8 cellular contexts compared by ENCODE assay signal in genomic region chr2:61854435-61855177, GRCh38. TPM values are rescaled to one million over a fixed set of nuclear protein-coding genes. Genes with fewer than 3 reads are reported as not detected.
DNase-seq lines count a peak whose midpoint lies in the region; ATAC-seq and TF ChIP-seq lines count a peak whose summit lies in the region.

No MANE protein-coding gene starts in this region.

- CTCF ChIA-PET in WTC11 (lab: Charles Lee): interaction anchor here (0.9 to 1.9 kb wide), 5 partner anchors 8 to 51 kb away, joined by 3 to 5 read pairs (median 3); partner anchors contain the start of gene COMMD1

- ATAC-seq in GM18909 (IDR thresholded peaks at IDR 0.05; ENCODE audit: poor library complexity, unreplicated experiment) (peak; percentile 92), HG03159 (IDR thresholded peaks at IDR 0.05; ENCODE audit: unreplicated experiment) (peak; percentile 95), WTC11 (peak; percentile 90)

- peak overlapping the region; percentile 94 for H3K27ac ChIP-seq in caudate nucleus (ENCODE audit: low read depth, low read length)

- H3K36me3 Mint-ChIP-seq in WTC11: no peaks in the 10 kb centered on the region

- H3K9me3 Mint-ChIP-seq in WTC11: no peaks in the 10 kb centered on the region

- POLR2A ChIA-PET in WTC11 (lab: Charles Lee): interaction anchor here (0.7 to 1.6 kb wide), 4 partner anchors 13 to 316 kb away, joined by 3 to 4 read pairs (median 4); partner anchors contain the start of gene XPO1

- H3K27me3 Mint-ChIP-seq in WTC11 (ENCODE audit: low read depth): no peaks in the 10 kb centered on the region

- DNase-seq in AG08396 (ENCODE audit: low spot score): peak; percentile 95
- DNase-seq in NCI-H2227 (lab: John Stamatoyannopoulos, UW; ENCODE audit: unreplicated experiment): peak; percentile 97
- DNase-seq in WTC11 (ENCODE audit: low spot score): peak; percentile 88
- peak; percentile 52 to 99 (median 88) for DNase-seq in caudate nucleus (lab: John Stamatoyannopoulos, UW)
- DNase-seq in iris pigment epithelial cell (ENCODE audit: low read depth): peak; percentile 97
- peak; percentile 73 to 82 for DNase-seq in stimulated activated CD4-positive, alpha-beta T cell treated with anti-CD3 and anti-CD28 coated beads, Interleukin-12 subunit alpha, Interleukin-12 subunit beta, amount 100 ng/mL, for 24 hours (ENCODE audit: low read depth in 2 of 2)

- H3K4me3 Mint-ChIP-seq in WTC11: peak overlapping the region; percentile 92

- peaks cover 14% of the 10 kb centered on the region for H3K4me1 Mint-ChIP-seq in WTC11

- H3K27ac Mint-ChIP-seq in WTC11: peak overlapping the region; percentile 95

- no peak for TF ChIP-seq CTCF in WTC11 (IDR thresholded peaks at IDR 0.05)

TF ChIP-seq in WTC11, 78 proteins besides CTCF, POLR2A, EP300 and RAD21 (continues in another document):
- TF ChIP-seq CDX4 (CRISPR knock-in tag; IDR thresholded peaks at IDR 0.05; ENCODE audit: borderline replicate concordance) (no peak), E2F5 (CRISPR knock-in tag; IDR thresholded peaks at IDR 0.05) (no peak), MLX (CRISPR knock-in tag; IDR thresholded peaks at IDR 0.05) (no peak), PRDM15 (CRISPR knock-in tag; IDR thresholded peaks at IDR 0.05) (no peak), HMGXB4 (CRISPR knock-in tag; IDR thresholded peaks at IDR 0.05) (no peak), CREB1 (CRISPR knock-in tag; IDR thresholded peaks at IDR 0.05) (no peak), NFE2L1 (CRISPR knock-in tag; IDR thresholded peaks at IDR 0.05) (no peak), CREM (CRISPR knock-in tag; IDR thresholded peaks at IDR 0.05) (no peak), HMGA2 (CRISPR knock-in tag; IDR thresholded peaks at IDR 0.05) (no peak), ZSCAN18 (CRISPR knock-in tag; IDR thresholded peaks at IDR 0.05) (no peak), EMX1 (CRISPR knock-in tag; IDR thresholded peaks at IDR 0.05) (no peak), ATF6 (CRISPR knock-in tag; IDR thresholded peaks at IDR 0.05) (peak; percentile 15; the same call in 1 of the 2 replicates), NFATC4 (CRISPR knock-in tag; IDR thresholded peaks at IDR 0.05) (no peak), ZBTB21 (CRISPR knock-in tag; IDR thresholded peaks at IDR 0.05; ENCODE audit: borderline replicate concordance) (no peak)

RNA-seq across cellular contexts. Expression of gene FAM161A, which starts 0.7 kb away (rescaled TPM):
- 11.0 to 12.4 TPM (median 11.9 TPM) in 3 replicates for total RNA-seq in WTC11 (2021)

RNA-seq across cellular contexts. Expression of gene CCT4, which starts 33.9 kb away (rescaled TPM):
- 345 to 362 TPM (median 359 TPM) in 3 replicates for total RNA-seq in WTC11 (2021)

RNA-seq across cellular contexts. Expression of gene COMMD1, which starts 50.9 kb away (rescaled TPM):
- 21.4 to 24.7 TPM (median 21.8 TPM) in 3 replicates for total RNA-seq in WTC11 (2021)

Comparison
In these comparisons a context has a peak if more than half of its experiments do, and no peak if none do; other contexts are left out.
1. Peak in every context shown above with its lines: DNase-seq, ATAC-seq and H3K27ac ChIP-seq.